Comparison of ENCODE assay signal across 7 cellular contexts in the genomic region with DNA sequence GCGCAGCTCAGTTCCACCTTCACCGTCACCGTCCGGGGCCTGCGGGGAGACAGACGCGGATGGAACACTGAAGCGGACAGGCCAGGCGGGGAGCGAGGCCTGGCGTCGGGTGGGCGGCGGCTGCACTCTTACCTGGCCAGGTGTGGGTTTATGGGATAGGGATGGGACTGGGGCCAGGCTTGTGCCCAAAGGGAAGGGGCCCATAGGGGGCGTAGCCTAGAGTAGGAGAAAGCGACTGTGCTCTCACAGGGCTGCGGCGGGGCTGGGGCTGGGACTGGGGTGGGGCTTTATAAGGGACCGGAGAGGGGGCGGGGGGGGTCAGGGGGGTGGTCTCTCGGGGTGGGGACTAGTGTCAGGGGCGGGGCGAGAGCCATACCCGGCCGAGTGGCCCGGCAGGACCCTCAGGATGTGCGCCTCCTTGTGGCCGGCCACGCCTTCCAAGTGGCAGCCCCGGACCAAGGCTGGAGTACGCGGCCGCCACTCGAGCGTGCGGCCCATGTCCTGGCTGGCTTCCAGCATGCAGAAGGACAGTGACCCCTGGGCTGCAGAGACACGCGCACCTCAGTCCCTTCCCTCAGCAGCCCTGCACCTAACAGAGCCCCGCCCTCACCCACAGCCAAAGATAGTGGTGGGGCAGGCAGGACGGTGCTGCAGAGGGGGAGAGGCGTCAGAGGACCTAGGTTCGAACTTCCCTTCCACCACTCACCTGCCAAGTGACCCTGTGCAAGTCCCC. TPM values are rescaled to one million over a fixed set of nuclear protein-coding genes. Genes with fewer than 3 reads are reported as not detected.
DNase-seq lines count a peak whose midpoint lies in the region; ATAC-seq and TF ChIP-seq lines count a peak whose summit lies in the region.
"Had no signal": no experiment of that assay in that cellular context is flagged by ENCODE, and none has a peak within 500 bp of the region (broad histone marks: within the 10 kb centered on the region; RNA-seq: fewer than 3 reads in every experiment).

No MANE protein-coding gene starts in this region.

- peak overlapping the region in 2 of 3 experiments; percentile 25 to 35 for H3K27ac Mint-ChIP-seq in nephron

- WGBS in adrenal gland, 4 donors, result 54 to 84% (median 62%) methylated on average over 6 to 42 of the region's 42 CpGs

- peak overlapping the region in 1 of 5 donors; percentile 52 for H3K27ac ChIP-seq in adrenal gland
- H3K27ac ChIP-seq: SK-N-MC had no signal

- H3K4me3 Mint-ChIP-seq in nephron, result peak overlapping the region in 1 of 3 experiments; percentile 21

- DNase-seq in adrenal gland (peak in 6 of 7 donors; percentile 56 to 79 (median 73)), SIG-M5 treated with dmso at 0.1 percent for 504 hours (lab: John Stamatoyannopoulos, UW; ENCODE audit: unreplicated experiment) (no peak)

- no peak for ATAC-seq in HG02852 (IDR thresholded peaks at IDR 0.05; ENCODE audit: unreplicated experiment)
- no peak for ATAC-seq in HG02678 (IDR thresholded peaks at IDR 0.05; ENCODE audit: unreplicated experiment)

- no peak overlapping the region for H3K4me3 ChIP-seq in adrenal gland
- H3K4me3 ChIP-seq: SK-N-MC had no signal

- H3K36me3 ChIP-seq in adrenal gland (replicated peaks in 1 of 2), result peaks cover 0 to 59% of the 10 kb centered on the region in 2 donors

- H3K4me1 Mint-ChIP-seq in nephron, result peaks cover 42% of the 10 kb centered on the region

- no peak for TF ChIP-seq POLR2A in adrenal gland (IDR thresholded peaks at IDR 0.05)

- intact Hi-C loops in adrenal gland (cut with DNase I), result no loop called here

- peaks cover 6 to 25% of the 10 kb centered on the region in 2 donors for H3K4me1 ChIP-seq in adrenal gland (replicated peaks in 1 of 2)

- H3K9me3 ChIP-seq in adrenal gland (replicated peaks in 1 of 3), result no peaks in the 10 kb centered on the region

- TF ChIP-seq CTCF in GM12874 (IDR thresholded peaks at IDR 0.05; ENCODE audit: insufficient read depth, low read depth, low read length) (peak; percentile 25; the same call in 1 of the 2 replicates), adrenal gland (IDR thresholded peaks at IDR 0.05) (peak in 4 of 6 experiments; percentile 25 to 53 (median 38)), nephron (IDR thresholded peaks at IDR 0.05; ENCODE audit: unreplicated experiment in 3 of 3) (peak; percentile 37 to 63 (median 47))

- H3K27me3 ChIP-seq in adrenal gland, result no peaks in the 10 kb centered on the region

- H3K36me3 Mint-ChIP-seq in nephron (ENCODE audit: low read depth), result no peaks in the 10 kb centered on the region

- H3K27me3 Mint-ChIP-seq in nephron (ENCODE audit: low read depth), result peaks cover 3% of the 10 kb centered on the region

- no peaks in the 10 kb centered on the region for H3K9me3 Mint-ChIP-seq in nephron

RNA-seq across cellular contexts. Expression of a gene that starts 22.8 kb away (rescaled TPM):
- total RNA-seq in adrenal gland, result 100 to 1,000 TPM in 5 of 8 donors, 10 to 100 TPM in 3; 58.7 to 359 (median 120) TPM
- 100 to 1,000 TPM in 2 of 3 donors, 10 to 100 TPM in 1; 59.6 to 176 (median 144) TPM for polyA plus RNA-seq in adrenal gland

RNA-seq across cellular contexts. Expression of a gene that starts 29.0 kb away (rescaled TPM):
- total RNA-seq in adrenal gland, result 100 to 1,000 TPM in 5 of 8 donors, 10 to 100 TPM in 3; 69.2 to 214 (median 123) TPM
- polyA plus RNA-seq in adrenal gland, result 100 to 1,000 TPM in 1 of 3 donors, 10 to 100 TPM in 2; 43.2 to 116 (median 96.7) TPM

RNA-seq across cellular contexts. Expression of a gene that starts 39.7 kb away (rescaled TPM):
- total RNA-seq in adrenal gland, result 100 to 1,000 TPM in 6 of 8 donors, 10 to 100 TPM in 2; 81.8 to 238 (median 117) TPM
- polyA plus RNA-seq in adrenal gland, result 100 to 1,000 TPM in 2 of 3 donors, 10 to 100 TPM in 1; 64.0 to 202 (median 166) TPM

RNA-seq across cellular contexts. Expression of a gene that starts 47.0 kb away (rescaled TPM):
- total RNA-seq in adrenal gland, result 10 to 100 TPM in 4 of 8 donors, 1 to 10 TPM in 4; 4.4 to 14.2 (median 10.3) TPM
- 10 to 100 TPM in 2 of 3 donors, 1 to 10 TPM in 1; 2.1 to 27.1 (median 19.1) TPM for polyA plus RNA-seq in adrenal gland

RNA-seq across cellular contexts. Expression of a gene that starts 52.0 kb away (rescaled TPM):
- 100 to 1,000 TPM in 3 of 8 donors, 10 to 100 TPM in 5; 51.9 to 136 (median 88.0) TPM for total RNA-seq in adrenal gland
- polyA plus RNA-seq in adrenal gland, result 100 to 1,000 TPM in 2 of 3 donors, 10 to 100 TPM in 1; 60.0 to 242 (median 175) TPM
